Comparison of ENCODE assay signal across 11 cellular contexts in the genomic region with DNA sequence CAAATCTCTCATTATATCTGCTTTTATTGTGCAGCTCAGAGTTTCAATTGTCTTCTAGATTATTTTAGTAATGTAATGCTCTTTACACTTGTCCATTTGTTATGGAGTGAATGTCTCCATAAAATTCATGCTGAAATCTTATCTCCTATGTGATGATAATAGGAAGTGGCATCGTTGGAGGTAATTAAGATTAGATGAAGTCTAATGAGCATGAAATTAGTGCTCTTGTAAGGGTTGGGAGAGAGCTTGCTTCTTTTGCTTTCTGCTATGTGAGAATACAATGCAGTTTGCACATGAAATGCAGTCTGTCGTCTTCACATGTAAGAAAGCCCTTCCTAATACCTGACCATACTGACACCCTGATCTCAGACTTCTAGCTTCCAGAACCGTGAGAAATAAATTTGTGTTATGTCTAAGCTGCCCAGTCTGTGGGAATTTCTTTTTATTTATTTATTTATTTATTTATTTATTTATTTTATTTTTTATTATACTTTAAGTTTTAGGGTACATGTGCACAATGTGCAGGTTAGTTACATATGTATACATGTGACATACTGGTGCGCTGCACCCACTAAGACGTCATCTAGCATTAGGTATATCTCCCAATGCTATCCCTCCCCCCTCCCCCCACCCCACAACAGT.
A peak's percentile ranks its signal among the peaks of the same experiment; 100 is the strongest.
DNase-seq lines count a peak whose midpoint lies in the region; TF ChIP-seq lines count a peak whose summit lies in the region.
"Had no signal": no experiment of that assay in that cellular context is flagged by ENCODE, and none has a peak within 500 bp of the region (broad histone marks: within the 10 kb centered on the region; RNA-seq: fewer than 3 reads in every experiment).

No MANE protein-coding gene starts in this region.

- no peak overlapping the region for H3K4me3 ChIP-seq in SU-DHL-6 (ENCODE audit: insufficient read depth, low read length, poor library complexity, severe bottlenecking)
- H3K4me3 ChIP-seq: BLaER1 had no signal

- H3K27ac ChIP-seq in SU-DHL-6 (ENCODE audit: low read depth, low read length): no peak overlapping the region
- H3K27ac ChIP-seq: BLaER1 had no signal

- no peaks in the 10 kb centered on the region for H4K20me1 ChIP-seq in SU-DHL-6 (ENCODE audit: low read depth, low read length)
- H4K20me1 ChIP-seq: BLaER1 had no signal

- no peaks in the 10 kb centered on the region for H3K79me2 ChIP-seq in SU-DHL-6 (ENCODE audit: insufficient read depth, low read length)

- H3K9me3 ChIP-seq in SU-DHL-6 (ENCODE audit: insufficient read depth, low read length): no peaks in the 10 kb centered on the region
- H3K9me3 ChIP-seq: BLaER1, Caco-2 had no signal

- H3K9me2 ChIP-seq in SU-DHL-6 (replicated peaks; ENCODE audit: insufficient read depth, low read length): no peaks in the 10 kb centered on the region

- no peak overlapping the region for H3K9ac ChIP-seq in SU-DHL-6 (ENCODE audit: low read length)
- H3K9ac ChIP-seq: BLaER1 had no signal

- peak overlapping the region; percentile 32 for H2AFZ ChIP-seq in SU-DHL-6 (ENCODE audit: low read depth, low read length, severe bottlenecking)

- H3K4me2 ChIP-seq in SU-DHL-6 (ENCODE audit: low read depth, low read length, poor library complexity, severe bottlenecking): no peak overlapping the region
- H3K4me2 ChIP-seq: BLaER1 had no signal

- no peak for TF ChIP-seq CTCF in SU-DHL-6 (IDR thresholded peaks at IDR 0.05; ENCODE audit: insufficient read depth, low read length, poor library complexity, severe bottlenecking)

- no peaks in the 10 kb centered on the region for H3K27me3 ChIP-seq in SU-DHL-6 (ENCODE audit: low read length)
- H3K27me3 ChIP-seq: BLaER1 had no signal

- DNase-seq in H4 (ENCODE audit: low spot score) (peak; percentile 11), NCI-H146 treated with DMSO at 0.1 percent for 48 hours (lab: John Stamatoyannopoulos, UW; ENCODE audit: unreplicated experiment) (peak; percentile 32), retina (peak; percentile 49), kidney tubule cell (ENCODE audit: low spot score) (no peak), NCI-H1048 (lab: John Stamatoyannopoulos, UW) (no peak), KG1 (lab: John Stamatoyannopoulos, UW) (no peak)
- DNase-seq: AML-193; Caco-2; CD8-positive, alpha-beta memory T cell had no signal

- H3K36me3 ChIP-seq in SU-DHL-6 (ENCODE audit: low read length): no peaks in the 10 kb centered on the region
- H3K36me3 ChIP-seq: BLaER1 had no signal

- H3F3A ChIP-seq in SU-DHL-6 (ENCODE audit: insufficient read depth): no peaks in the 10 kb centered on the region

Comparison
In these comparisons a context has a peak if more than half of its experiments do, and no peak if none do; other contexts are left out.
1. DNase-seq: peak in H4 (single experiment), NCI-H146 treated with DMSO at 0.1 percent for 48 hours (single experiment) and retina (single experiment); none in kidney tubule cell (single experiment), NCI-H1048 (single experiment) and KG1 (single experiment).